Comparison of ENCODE assay signal across 1 cellular context in genomic region chr3:140941434-140942220, GRCh38.
TF ChIP-seq lines count a peak whose summit lies in the region.

SLC25A36 (plus strand) TSS chr3:140941836; CDS start chr3:140942055, 219 bp downstream.

TF ChIP-seq in A549, 52 proteins besides CTCF, POLR2A, EP300 and RAD21 (continued from another document):
- TF ChIP-seq HMGXB4 (CRISPR knock-in tag; IDR thresholded peaks at IDR 0.05; ENCODE audit: borderline replicate concordance) (no peak), NR3C1 (IDR thresholded peaks at IDR 0.05) (no peak), HOXB5 (CRISPR knock-in tag; IDR thresholded peaks at IDR 0.05) (no peak), MAX (IDR thresholded peaks at IDR 0.05) (peak; percentile 93), CBX2 (IDR thresholded peaks at IDR 0.05; ENCODE audit: borderline replicate concordance, low read depth) (no peak), NFE2L2 (conservative IDR thresholded peaks at IDR 0.05; ENCODE audit: low read length) (no peak), ZFP36 (IDR thresholded peaks at IDR 0.05; ENCODE audit: borderline replicate concordance, partially characterized antibody) (no peak), CEBPB (IDR thresholded peaks at IDR 0.05) (no peak), HOXB13 (CRISPR knock-in tag; IDR thresholded peaks at IDR 0.05; ENCODE audit: low read depth) (no peak), MYC (IDR thresholded peaks at IDR 0.05; ENCODE audit: borderline replicate concordance, low read length) (peak; percentile 45; the same call in 1 of the 2 replicates), EHMT2 (IDR thresholded peaks at IDR 0.05; ENCODE audit: low read depth) (no peak), HDAC2 (IDR thresholded peaks at IDR 0.05) (no peak), TP53 (CRISPR knock-in tag; IDR thresholded peaks at IDR 0.05) (no peak), SREBF2 (IDR thresholded peaks at IDR 0.05) (no peak), FOSB (CRISPR knock-in tag; IDR thresholded peaks at IDR 0.05) (no peak), HES2 (IDR thresholded peaks at IDR 0.05) (no peak), EHF (CRISPR knock-in tag; IDR thresholded peaks at IDR 0.05) (no peak), CBX8 (IDR thresholded peaks at IDR 0.05) (no peak), ZC3H11A (IDR thresholded peaks at IDR 0.05) (no peak), CHD4 (IDR thresholded peaks at IDR 0.05; ENCODE audit: borderline replicate concordance) (no peak), MAZ (IDR thresholded peaks at IDR 0.05; ENCODE audit: borderline replicate concordance, low read depth, low read length) (no peak), HOXA7 (CRISPR knock-in tag; IDR thresholded peaks at IDR 0.05) (no peak), KDM5A (IDR thresholded peaks at IDR 0.05) (no peak), USF2 (IDR thresholded peaks at IDR 0.05) (peak; percentile 78), FOSL2 (IDR thresholded peaks at IDR 0.05) (no peak), FOSL2 (CRISPR knock-in tag; IDR thresholded peaks at IDR 0.05) (no peak), ESRRA (IDR thresholded peaks at IDR 0.05; ENCODE audit: borderline replicate concordance, low read length) (no peak), PHF8 (IDR thresholded peaks at IDR 0.05; ENCODE audit: borderline replicate concordance, low read depth) (no peak), REST (IDR thresholded peaks at IDR 0.05) (no peak), CHD2 (IDR thresholded peaks at IDR 0.05; ENCODE audit: low read length, partially characterized antibody) (no peak), FOXS1 (CRISPR knock-in tag; IDR thresholded peaks at IDR 0.05) (no peak), PBX3 (IDR thresholded peaks at IDR 0.05) (no peak), SMC3 (IDR thresholded peaks at IDR 0.05) (no peak), KDM1A (IDR thresholded peaks at IDR 0.05; ENCODE audit: low read depth) (no peak), POLR2AphosphoS2 (conservative IDR thresholded peaks at IDR 0.05; ENCODE audit: low read length) (no peak)
